ENCODE assay signal across 9 cellular contexts in genomic region chr9:90774682-90775081, GRCh38. TPM values are rescaled to one million over a fixed set of nuclear protein-coding genes. Genes with fewer than 3 reads are reported as not detected.
A peak's percentile ranks its signal among the peaks of the same experiment; 100 is the strongest.
DNase-seq lines count a peak whose midpoint lies in the region; ATAC-seq, FAIRE-seq and TF ChIP-seq lines count a peak whose summit lies in the region.
"Had no signal": no experiment of that assay in that cellular context is flagged by ENCODE, and none has a peak within 500 bp of the region (broad histone marks: within the 10 kb centered on the region; RNA-seq: fewer than 3 reads in every experiment).

No MANE protein-coding gene starts in this region.

- 62 to 82% (median 75%) methylated on average over 3 of the region's 3 CpGs for WGBS in adrenal gland, 4 donors
- no CpG with 5 or more reads among the region's 3 CpGs for WGBS in trophoblast cell (ENCODE audit: extremely low coverage, insufficient coverage, insufficient read length)
- 85% methylated on average over 3 of the region's 3 CpGs for WGBS in smooth muscle cell (ENCODE audit: low lambda C conversion rate)

- H2BK5ac ChIP-seq in trophoblast cell (ENCODE audit: low read depth, low read length, poor library complexity): no peak overlapping the region

- H3K9me3 Mint-ChIP-seq in endothelial cell (ENCODE audit: unreplicated experiment): no peaks in the 10 kb centered on the region

- H3K4me1 ChIP-seq in adrenal gland (replicated peaks in 1 of 2) (no peaks in the 10 kb centered on the region), trophoblast cell (ENCODE audit: control insufficient read depth in 1 of 2, insufficient read depth in 2 of 2, low read length in 2 of 2) (no peaks in the 10 kb centered on the region), smooth muscle cell (ENCODE audit: low read depth) (no peaks in the 10 kb centered on the region)

- no peak overlapping the region for H2BK120ac ChIP-seq in trophoblast cell (ENCODE audit: insufficient read depth, low read length, poor library complexity)

- peaks cover 3% of the 10 kb centered on the region for H3K27me3 Mint-ChIP-seq in endothelial cell (ENCODE audit: unreplicated experiment)

- H3K9me3 ChIP-seq in adrenal gland (replicated peaks in 1 of 3) (no peaks in the 10 kb centered on the region), trophoblast cell (ENCODE audit: insufficient read depth, low read depth, low read length) (no peaks in the 10 kb centered on the region), smooth muscle cell (replicated peaks; ENCODE audit: low read depth) (no peaks in the 10 kb centered on the region)

- H2AFZ ChIP-seq in trophoblast cell (ENCODE audit: insufficient read depth, low read length, poor library complexity) (no peak overlapping the region), smooth muscle cell (ENCODE audit: low read depth) (no peak overlapping the region)

- intact Hi-C loops in adrenal gland (cut with DNase I): no loop called here

- no peak overlapping the region for H3K14ac ChIP-seq in trophoblast cell (ENCODE audit: low read length)

- no peak overlapping the region for H3K27ac ChIP-seq in adrenal gland
- no peak overlapping the region for H3K27ac ChIP-seq in trophoblast cell (ENCODE audit: low read depth, low read length)
- no peak overlapping the region for H3K27ac ChIP-seq in smooth muscle cell (ENCODE audit: low read depth)

- no peak overlapping the region for H3K27ac Mint-ChIP-seq in endothelial cell (ENCODE audit: unreplicated experiment)

- H3K4me3 ChIP-seq in epithelial cell of proximal tubule (ENCODE audit: low read depth, low read length): no peak overlapping the region
- no peak overlapping the region for H3K4me3 ChIP-seq in adrenal gland
- H3K4me3 ChIP-seq in trophoblast cell (ENCODE audit: low read depth, low read length): no peak overlapping the region
- no peak overlapping the region for H3K4me3 ChIP-seq in smooth muscle cell

- no peak overlapping the region for H2BK12ac ChIP-seq in trophoblast cell (ENCODE audit: low read length)

- H3K23ac ChIP-seq in trophoblast cell (ENCODE audit: low read length): no peak overlapping the region

- H3K27me3 ChIP-seq in adrenal gland (no peaks in the 10 kb centered on the region), trophoblast cell (ENCODE audit: insufficient read depth, low read length) (no peaks in the 10 kb centered on the region), smooth muscle cell (ENCODE audit: low read depth) (no peaks in the 10 kb centered on the region)

- no peak for TF ChIP-seq POLR2A in adrenal gland (IDR thresholded peaks at IDR 0.05)

- TF ChIP-seq CTCF in epithelial cell of proximal tubule (conservative IDR thresholded peaks at IDR 0.05; ENCODE audit: low read depth, low read length) (peak; percentile 12), adrenal gland (IDR thresholded peaks at IDR 0.05) (no peak), smooth muscle cell (IDR thresholded peaks at IDR 0.05; ENCODE audit: borderline replicate concordance, insufficient read depth, poor library complexity, severe bottlenecking) (no peak), endothelial cell (IDR thresholded peaks at IDR 0.05; ENCODE audit: unreplicated experiment) (no peak)

- H4K12ac ChIP-seq in trophoblast cell (ENCODE audit: low read depth, low read length): no peak overlapping the region

- DNase-seq in GM18507 (ENCODE audit: extremely low spot score, insufficient read length, low read depth): no peak
- no peak for DNase-seq in epithelial cell of proximal tubule (ENCODE audit: low read depth)
- DNase-seq in adrenal gland: no peak
- DNase-seq in trophoblast cell: no peak
- DNase-seq in smooth muscle cell (lab: John Stamatoyannopoulos, UW; ENCODE audit: unreplicated experiment): no peak
- no peak for DNase-seq in endothelial cell (ENCODE audit: low spot score)
- DNase-seq: activated CD8-positive, alpha-beta memory T cell treated with anti-CD3 and anti-CD28 coated beads, Interleukin-2, amount 50 U/mL, for 48 hours had no signal

- no peaks in the 10 kb centered on the region for H4K20me1 ChIP-seq in smooth muscle cell (ENCODE audit: low read depth)

- no peak overlapping the region for H2AK5ac ChIP-seq in trophoblast cell (ENCODE audit: low read length)

- no peak overlapping the region for H3K9ac ChIP-seq in trophoblast cell (ENCODE audit: low read length)
- no peak overlapping the region for H3K9ac ChIP-seq in smooth muscle cell (ENCODE audit: low read depth)

- no peak overlapping the region for H4K91ac ChIP-seq in trophoblast cell (ENCODE audit: low read depth, low read length)

- no peak overlapping the region for H3K18ac ChIP-seq in trophoblast cell (ENCODE audit: low read length)

- H3K4me1 Mint-ChIP-seq in endothelial cell (ENCODE audit: unreplicated experiment): no peaks in the 10 kb centered on the region

- H3K4me2 ChIP-seq in trophoblast cell (ENCODE audit: low read length) (no peak overlapping the region), smooth muscle cell (no peak overlapping the region)

- H3K4ac ChIP-seq in trophoblast cell (ENCODE audit: low read depth, low read length): no peak overlapping the region

- H3K4me3 Mint-ChIP-seq in endothelial cell (ENCODE audit: unreplicated experiment): no peak overlapping the region

- no peaks in the 10 kb centered on the region for H3K36me3 ChIP-seq in adrenal gland (replicated peaks in 1 of 2)
- no peaks in the 10 kb centered on the region for H3K36me3 ChIP-seq in trophoblast cell (ENCODE audit: control insufficient read depth in 1 of 2, insufficient read depth in 2 of 2, low read length in 2 of 2)
- no peaks in the 10 kb centered on the region for H3K36me3 ChIP-seq in smooth muscle cell (ENCODE audit: low read depth)

- H3K79me1 ChIP-seq in trophoblast cell (ENCODE audit: low read length): no peaks in the 10 kb centered on the region

- peak; percentile 97 for FAIRE-seq in GM18507 (lab: Jason Lieb, UNC)

- no peak overlapping the region for H4K8ac ChIP-seq in trophoblast cell (ENCODE audit: low read depth, low read length)

- no peaks in the 10 kb centered on the region for H3F3A ChIP-seq in smooth muscle cell (ENCODE audit: low read depth)

- H3K36me3 Mint-ChIP-seq in endothelial cell (ENCODE audit: low read depth, unreplicated experiment): no peaks in the 10 kb centered on the region

- H3K79me2 ChIP-seq in trophoblast cell (ENCODE audit: control insufficient read depth, insufficient read depth, low read length, poor library complexity) (no peaks in the 10 kb centered on the region), smooth muscle cell (ENCODE audit: low read depth) (no peaks in the 10 kb centered on the region)

- peak; percentile 90 for ATAC-seq in GM21529 (IDR thresholded peaks at IDR 0.05; ENCODE audit: unreplicated experiment)
- ATAC-seq in HG03571 (IDR thresholded peaks at IDR 0.05; ENCODE audit: unreplicated experiment): peak; percentile 74

RNA-seq across cellular contexts. Expression of gene SYK, which starts 26.9 kb away (rescaled TPM):
- total RNA-seq in epithelial cell of proximal tubule: 15.7 and 16.9 TPM in 2 replicates
- 10 to 100 TPM; 11.8 to 21.5 (median 18.3) TPM for total RNA-seq in adrenal gland
- 1 to 10 TPM; 3.0 to 6.9 (median 3.9) TPM for polyA plus RNA-seq in adrenal gland
- polyA plus RNA-seq in trophoblast cell (2013): 0.40 and 0.52 TPM in 2 replicates
- total RNA-seq in smooth muscle cell: 0.09 and 0.40 TPM in 2 replicates
- 0.46 TPM in 1 of 2 replicates, not detected in the other for polyA plus RNA-seq in smooth muscle cell
- total RNA-seq in endothelial cell (ENCODE audit: unreplicated experiment): 0.36 TPM
